ENCODE assay signal across 14 cellular contexts in genomic region chr1:61921435-61921834, GRCh38.
DNase-seq lines count a peak whose midpoint lies in the region; ATAC-seq and TF ChIP-seq lines count a peak whose summit lies in the region.
"Had no signal": no experiment of that assay in that cellular context is flagged by ENCODE, and none has a peak within 500 bp of the region (broad histone marks: within the 10 kb centered on the region; RNA-seq: fewer than 3 reads in every experiment).

No MANE protein-coding gene starts in this region.

- H3K4me3 ChIP-seq in mesendoderm (ENCODE audit: low read length): no peak overlapping the region

- no peaks in the 10 kb centered on the region for H3K4me1 ChIP-seq in mesendoderm (ENCODE audit: control insufficient read depth, low read depth, low read length)

- no peak overlapping the region for H4K5ac ChIP-seq in mesendoderm (ENCODE audit: low read length)

- H3K4ac ChIP-seq in mesendoderm (ENCODE audit: low read depth, low read length): no peak overlapping the region

- H3K27ac ChIP-seq in mesendoderm (ENCODE audit: low read depth, low read length): no peak overlapping the region

- no peak overlapping the region for H2BK5ac ChIP-seq in mesendoderm (ENCODE audit: low read length)

- no peak overlapping the region for H2AK5ac ChIP-seq in mesendoderm (ENCODE audit: low read length)

- no peaks in the 10 kb centered on the region for H3K27me3 ChIP-seq in mesendoderm (ENCODE audit: insufficient read depth, low read length, poor library complexity)

- no peak overlapping the region for H2BK120ac ChIP-seq in mesendoderm (ENCODE audit: low read depth, low read length)

- TF ChIP-seq EP300 in Ishikawa (IDR thresholded peaks at IDR 0.05; ENCODE audit: borderline replicate concordance): no peak

- no peak overlapping the region for H3K4me2 ChIP-seq in mesendoderm (ENCODE audit: low read length)

- no peak overlapping the region for H3K23ac ChIP-seq in mesendoderm (ENCODE audit: low read length)

- no peak overlapping the region for H3K18ac ChIP-seq in mesendoderm (ENCODE audit: low read length)

- no peak for ATAC-seq in activated CD4-positive, CD25-positive, alpha-beta regulatory T cell treated with anti-CD3 and anti-CD28 coated beads, Interleukin-2, amount 50 U/mL, for 24 hours

- peak; percentile 10 for DNase-seq in COLO829 (ENCODE audit: low spot score)
- DNase-seq in astrocyte of the hippocampus (ENCODE audit: low read depth, low spot score): peak; percentile 32
- DNase-seq in mesendoderm: peak; percentile 23
- DNase-seq in activated naive CD4-positive, alpha-beta T cell treated with Interleukin-2 at 50 U/mL for 16 hours: no peak
- no peak for DNase-seq in superior temporal gyrus (ENCODE audit: extremely low spot score)
- DNase-seq in activated CD4-positive, CD25-positive, alpha-beta regulatory T cell (lab: John Stamatoyannopoulos, UW): no peak
- DNase-seq: activated CD4-positive, alpha-beta T cell treated with anti-CD3 and anti-CD28 coated beads for 48 hours; EL; HCEC 1CT; immature natural killer cell; NCI-H748 treated with DMSO at 0.1 percent for 48 hours; SHP77 treated with DMSO at 0.1 percent for 48 hours had no signal

- H3K9ac ChIP-seq in mesendoderm (ENCODE audit: low read length): no peak overlapping the region

- peak; percentile 15 for TF ChIP-seq RAD21 in Ishikawa (IDR thresholded peaks at IDR 0.05; ENCODE audit: low read depth)

- H4K8ac ChIP-seq in mesendoderm (ENCODE audit: low read depth, low read length): no peak overlapping the region

- no peaks in the 10 kb centered on the region for H3K36me3 ChIP-seq in mesendoderm (ENCODE audit: control insufficient read depth, insufficient read depth, low read length)

- H3K56ac ChIP-seq in mesendoderm (ENCODE audit: low read length): no peak overlapping the region

- H3K79me2 ChIP-seq in mesendoderm (ENCODE audit: control insufficient read depth, insufficient read depth, low read length): no peaks in the 10 kb centered on the region

- H3K79me1 ChIP-seq in mesendoderm (ENCODE audit: low read length): no peaks in the 10 kb centered on the region

- no peak overlapping the region for H2BK15ac ChIP-seq in mesendoderm (replicated peaks; ENCODE audit: low read depth)

TF ChIP-seq in Ishikawa, 13 proteins besides CTCF, POLR2A, EP300 and RAD21:
- TF ChIP-seq EGR1 (IDR thresholded peaks at IDR 0.05): no peak
- no peak for TF ChIP-seq ZBTB7A (IDR thresholded peaks at IDR 0.05; ENCODE audit: low read depth)
- no peak for TF ChIP-seq CREB1 (IDR thresholded peaks at IDR 0.05; ENCODE audit: low read depth)
- TF ChIP-seq FOXM1 (IDR thresholded peaks at IDR 0.05; ENCODE audit: borderline replicate concordance, low read depth): no peak
- TF ChIP-seq TEAD4 (IDR thresholded peaks at IDR 0.05): no peak
- no peak for TF ChIP-seq REST (IDR thresholded peaks at IDR 0.05; ENCODE audit: low read depth)
- TF ChIP-seq TCF12 (IDR thresholded peaks at IDR 0.05; ENCODE audit: low read depth): no peak
- no peak for TF ChIP-seq CEBPB (IDR thresholded peaks at IDR 0.05)
- no peak for TF ChIP-seq USF1 (IDR thresholded peaks at IDR 0.05)
- no peak for TF ChIP-seq YY1 (IDR thresholded peaks at IDR 0.05; ENCODE audit: low read depth)
- TF ChIP-seq MAX (IDR thresholded peaks at IDR 0.05): no peak
- TF ChIP-seq TAF1 (IDR thresholded peaks at IDR 0.05; ENCODE audit: low read depth): no peak
- TF ChIP-seq NFIC (IDR thresholded peaks at IDR 0.05): no peak

Comparison
In these comparisons a context has a peak if more than half of its experiments do, and no peak if none do; other contexts are left out.
1. DNase-seq: peak in COLO829 (single experiment), astrocyte of the hippocampus (single experiment) and mesendoderm (single experiment); none in activated naive CD4-positive, alpha-beta T cell treated with Interleukin-2 at 50 U/mL for 16 hours (single experiment), superior temporal gyrus (single experiment) and activated CD4-positive, CD25-positive, alpha-beta regulatory T cell (0 of 4).